Comparison of ENCODE assay signal across 20 cellular contexts in the genomic region with DNA sequence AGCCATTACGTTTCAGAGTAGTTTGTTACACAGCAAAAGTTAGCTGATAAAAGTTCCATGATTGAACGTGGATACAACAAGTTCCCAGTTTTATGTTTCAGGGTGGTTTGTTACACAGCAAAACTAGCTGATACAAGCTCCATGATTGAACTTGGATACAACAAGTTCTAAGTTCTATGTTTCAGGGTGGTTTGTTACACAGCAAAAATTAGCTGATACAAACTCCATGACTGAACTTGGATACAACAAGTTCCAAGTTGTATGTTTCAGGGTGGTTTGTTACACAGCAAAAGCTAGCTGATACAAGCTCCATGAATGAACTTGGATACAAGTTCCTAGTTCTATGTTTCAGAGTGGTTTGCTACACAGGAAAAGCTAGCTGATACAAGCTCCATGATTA. TPM values are rescaled to one million over a fixed set of nuclear protein-coding genes. Genes with fewer than 3 reads are reported as not detected.
A peak's percentile ranks its signal among the peaks of the same experiment; 100 is the strongest.
DNase-seq lines count a peak whose midpoint lies in the region; ATAC-seq, FAIRE-seq and TF ChIP-seq lines count a peak whose summit lies in the region.
"Had no signal": no experiment of that assay in that cellular context is flagged by ENCODE, and none has a peak within 500 bp of the region (broad histone marks: within the 10 kb centered on the region; RNA-seq: fewer than 3 reads in every experiment).

No MANE protein-coding gene starts in this region.

- H3K79me2 ChIP-seq in HepG2 (ENCODE audit: insufficient read depth, low read length): peaks cover 53% of the 10 kb centered on the region
- no peaks in the 10 kb centered on the region for H3K79me2 ChIP-seq in K562 (ENCODE audit: control insufficient read depth, insufficient read depth, low read length)

- H3K9me3 ChIP-seq in HepG2 (ENCODE audit: low read length) (peaks cover 9% of the 10 kb centered on the region; the same call in 1 of the 2 replicates), right lobe of liver (no peaks in the 10 kb centered on the region), K562 (replicated peaks; ENCODE audit: control insufficient read depth, insufficient read depth, low read depth, low read length) (0 out of 2 replicates have a peak, but pooled peaks cover 2% of the 10 kb centered on the region), testis (no peaks in the 10 kb centered on the region)

- no peaks in the 10 kb centered on the region for H3K36me3 Mint-ChIP-seq in immature natural killer cell
- H3K36me3 Mint-ChIP-seq: CD8-positive, alpha-beta T cell had no signal

- no peaks in the 10 kb centered on the region for H3K27me3 ChIP-seq in HepG2 (ENCODE audit: control insufficient read depth in 1 of 2, insufficient read depth in 2 of 2, low read length in 2 of 2)
- H3K27me3 ChIP-seq in right lobe of liver: no peaks in the 10 kb centered on the region
- H3K27me3 ChIP-seq in K562 (ENCODE audit: control insufficient read depth in 2 of 2, insufficient read depth in 2 of 2, low read length in 2 of 2): peaks cover 0 to 6% of the 10 kb centered on the region in 2 experiments; a peak in 1 of 5 replicates
- no peaks in the 10 kb centered on the region for H3K27me3 ChIP-seq in testis

- peaks cover 0 to 3% (median 0%) of the 10 kb centered on the region in 3 donors for H3K27me3 Mint-ChIP-seq in immature natural killer cell (ENCODE audit: low read depth in 3 of 3)

- no peak for ATAC-seq in HepG2
- ATAC-seq in right lobe of liver: no peak
- no peak for ATAC-seq in K562
- ATAC-seq in HG03571 (IDR thresholded peaks at IDR 0.05; ENCODE audit: unreplicated experiment): no peak
- ATAC-seq: CD8-positive, alpha-beta T cell had no signal

- H2AFZ ChIP-seq in HepG2 (ENCODE audit: low read length) (no peak overlapping the region), K562 (ENCODE audit: low read depth, low read length) (no peak overlapping the region)

- H3K4me3 Mint-ChIP-seq in immature natural killer cell: no peak overlapping the region
- H3K4me3 Mint-ChIP-seq: CD8-positive, alpha-beta T cell had no signal

- POLR2A ChIA-PET in HepG2 (lab: Yijun Ruan, JAX): no interaction called here
- POLR2A ChIA-PET in K562 (lab: Yijun Ruan, JAX): interaction anchor here (1.5 kb wide), 1 partner anchor 9 kb away, joined by 4 read pairs; no protein-coding TSS in a partner anchor

- TF ChIP-seq CTCF in HepG2 (CRISPR knock-in tag; IDR thresholded peaks at IDR 0.05) (no peak), right lobe of liver (IDR thresholded peaks at IDR 0.05) (no peak), K562 (IDR thresholded peaks at IDR 0.05 in 2 of 3, conservative IDR thresholded peaks at IDR 0.05 in 1 of 3; ENCODE audit: insufficient read depth in 2 of 3, low read depth in 1 of 3, low read length in 3 of 3) (no peak), testis (IDR thresholded peaks at IDR 0.05) (no peak)

- H3K4me1 ChIP-seq in HepG2 (ENCODE audit: insufficient read depth, low read length) (no peaks in the 10 kb centered on the region), right lobe of liver (peaks cover 0 to 3% (median 0%) of the 10 kb centered on the region in 4 donors), K562 (replicated peaks in 1 of 2; ENCODE audit: control insufficient read depth in 2 of 2, insufficient read depth in 2 of 2, low read length in 2 of 2) (no peaks in the 10 kb centered on the region), testis (peaks cover 26% of the 10 kb centered on the region)

- TF ChIP-seq POLR2A in HepG2 (IDR thresholded peaks at IDR 0.05; ENCODE audit: insufficient read depth in 1 of 2, low read depth in 2 of 2, low read length in 2 of 2) (no peak), right lobe of liver (IDR thresholded peaks at IDR 0.05) (no peak), K562 (conservative IDR thresholded peaks at IDR 0.05) (no peak), testis (IDR thresholded peaks at IDR 0.05) (no peak)

- no peak for TF ChIP-seq EP300 in HepG2 (IDR thresholded peaks at IDR 0.05; ENCODE audit: low read depth in 2 of 2, low read length in 2 of 2)
- TF ChIP-seq EP300 in HepG2 (CRISPR knock-in tag; IDR thresholded peaks at IDR 0.05; ENCODE audit: borderline replicate concordance): no peak
- TF ChIP-seq EP300 in K562 (IDR thresholded peaks at IDR 0.05; ENCODE audit: low read length): no peak

- in situ Hi-C loops in HepG2 (cut with HindIII; ENCODE audit: extremely low pct_ligation_motif_present, low pct_unique_long_range_greater_than_20kb): no loop called here
- in situ Hi-C loops in K562 (cut with MboI): no loop called here

- no peaks in the 10 kb centered on the region for H3K9me3 Mint-ChIP-seq in immature natural killer cell
- H3K9me3 Mint-ChIP-seq: CD8-positive, alpha-beta T cell had no signal

- H3K4me2 ChIP-seq in HepG2 (ENCODE audit: low read depth, low read length) (no peak overlapping the region), K562 (ENCODE audit: insufficient read depth, low read length) (no peak overlapping the region)

- DNase-seq in HepG2 (ENCODE audit: low spot score) (no peak), right lobe of liver (no peak), K562 (ENCODE audit: extremely low read depth in 1 of 4, low spot score in 3 of 4) (no peak), testis (no peak), immature natural killer cell (no peak)
- DNase-seq in activated CD4-positive, alpha-beta T cell treated with anti-CD3 and anti-CD28 coated beads, Interleukin-2, amount 50 U/mL, for 4 hours: no peak
- DNase-seq in activated T-cell treated with anti-CD3 and anti-CD28 coated beads, Interleukin-2, amount 50 U/mL, for 48 hours: no peak
- DNase-seq: 8988T; CD8-positive, alpha-beta T cell; DMS53; EL; H7; KBM-7; NCI-H1105 treated with DMSO at 0.1 percent for 48 hours; NCI-H1694; NCI-H2107; NCI-H510A treated with DMSO at 0.1 percent for 48 hours; NCI-H774; Right ventricle myocardium superior had no signal

- BruUV-seq in HepG2 (replicated peaks; lab: Mats Ljungman, UMichigan) (no TSS peak), K562 (replicated peaks; lab: Mats Ljungman, UMichigan) (no TSS peak)

- no peak overlapping the region for H3K27ac ChIP-seq in HepG2 (ENCODE audit: extremely low read length, insufficient read depth, low read length)
- H3K27ac ChIP-seq in right lobe of liver: no peak overlapping the region
- H3K27ac ChIP-seq in K562 (ENCODE audit: extremely low read depth, low read depth, low read length): no peak overlapping the region
- H3K27ac ChIP-seq in testis: peak overlapping the region; percentile 78 to 85

- CTCF ChIA-PET in HepG2 (lab: Yijun Ruan, JAX; ENCODE audit: low intra/inter-chr PET ratio, low total read pairs): no interaction called here
- CTCF ChIA-PET in K562 (lab: Yijun Ruan, JAX; ENCODE audit: low intra/inter-chr PET ratio): no interaction called here

- intact Hi-C loops in HepG2 (cut with micrococcal nuclease; ENCODE audit: unreplicated experiment) (no loop called here), right lobe of liver (cut with DNase I) (no loop called here), K562 (cut with micrococcal nuclease) (no loop called here), testis (cut with DNase I; ENCODE audit: low total_unique reads) (no loop called here)

- FAIRE-seq in HepG2 (lab: Jason Lieb, UNC) (no peak), K562 (lab: Jason Lieb, UNC) (no peak)

- WGBS in HepG2 (ENCODE audit: low lambda C conversion rate): 100% methylated on average over 2 of the region's 2 CpGs
- WGBS in right lobe of liver (ENCODE audit: insufficient coverage, low coverage, low lambda C conversion rate, missing lambda C conversion rate): 90% methylated on average over 2 of the region's 2 CpGs
- 0% methylated on average over 2 of the region's 2 CpGs for WGBS in K562 (ENCODE audit: insufficient coverage, low coverage, missing lambda C conversion rate)
- WGBS in testis, 2 donors: 75 to 83% methylated on average over 2 of the region's 2 CpGs

- H3K4me1 Mint-ChIP-seq in immature natural killer cell: no peaks in the 10 kb centered on the region

- TF ChIP-seq RAD21 in HepG2 (CRISPR knock-in tag; IDR thresholded peaks at IDR 0.05): no peak
- no peak for TF ChIP-seq RAD21 in K562 (CRISPR knock-in tag; conservative IDR thresholded peaks at IDR 0.05 in 1 of 2, IDR thresholded peaks at IDR 0.05 in 1 of 2)

- H3K9ac ChIP-seq in HepG2 (ENCODE audit: insufficient read depth, low read depth, low read length): no peak overlapping the region
- no peak overlapping the region for H3K9ac ChIP-seq in K562 (ENCODE audit: insufficient read depth in 1 of 2, low read depth in 2 of 2, low read length in 2 of 2)

- H3K9me1 ChIP-seq in K562 (ENCODE audit: control insufficient read depth, insufficient read depth, low read length): no peaks in the 10 kb centered on the region

- H3K36me3 ChIP-seq in HepG2 (replicated peaks in 1 of 2; ENCODE audit: control insufficient read depth in 1 of 2, insufficient read depth in 2 of 2, low read length in 2 of 2): peaks cover 3 to 10% of the 10 kb centered on the region in 2 experiments; a peak in 2 of 5 replicates
- H3K36me3 ChIP-seq in right lobe of liver: no peaks in the 10 kb centered on the region
- no peaks in the 10 kb centered on the region for H3K36me3 ChIP-seq in K562 (ENCODE audit: control insufficient read depth, insufficient read depth, low read length)
- no peaks in the 10 kb centered on the region for H3K36me3 ChIP-seq in testis (ENCODE audit: low read depth, missing control alignments)

- H3K27ac Mint-ChIP-seq in immature natural killer cell: no peak overlapping the region
- H3K27ac Mint-ChIP-seq: CD8-positive, alpha-beta T cell had no signal

- H4K20me1 ChIP-seq in HepG2 (ENCODE audit: insufficient read depth, low read length) (peaks cover 12% of the 10 kb centered on the region), K562 (replicated peaks; ENCODE audit: control insufficient read depth, insufficient read depth, low read length) (no peaks in the 10 kb centered on the region)

- H3K4me3 ChIP-seq in HepG2 (replicated peaks in 1 of 3; ENCODE audit: insufficient read depth in 1 of 3, low read depth in 2 of 3, low read length in 3 of 3): no peak overlapping the region
- no peak overlapping the region for H3K4me3 ChIP-seq in right lobe of liver
- H3K4me3 ChIP-seq in K562: no peak overlapping the region
- no peak overlapping the region for H3K4me3 ChIP-seq in testis

RNA-seq across cellular contexts. Expression of gene INSR, which starts 47.6 kb away (rescaled TPM):
- 13.6 and 24.2 TPM in 2 replicates for total RNA-seq in HepG2 (2016; rRNA removed; fragmentation: Illumina TruSeq; extraction: Trizol)
- 3.7 and 4.3 TPM in 2 replicates for total RNA-seq in HepG2 (2016; cell fraction: cytosol; rRNA removed; fragmentation: Illumina TruSeq; extraction: Trizol; ENCODE audit: low read depth)
- 10.6 and 24.2 TPM in 2 replicates for total RNA-seq in HepG2 (2016; cell fraction: insoluble cytoplasmic fraction; rRNA removed; fragmentation: Illumina TruSeq; extraction: Trizol)
- total RNA-seq in HepG2 (2016; cell fraction: membrane; rRNA removed; fragmentation: Illumina TruSeq; extraction: Trizol): 5.3 and 5.7 TPM in 2 replicates
- total RNA-seq in HepG2 (2016; cell fraction: nucleus; rRNA removed; fragmentation: Illumina TruSeq; extraction: Trizol): 32.3 TPM in 2 replicates
- 25.7 and 29.8 TPM in 2 replicates for polyA plus RNA-seq in HepG2 (2011; rRNA removed)
- polyA plus RNA-seq in HepG2 (2011; cell fraction: cytosol; rRNA removed): 12.7 and 15.7 TPM in 2 replicates
- 46.8 and 48.9 TPM in 2 replicates for polyA plus RNA-seq in HepG2 (2011; cell fraction: nucleus; rRNA removed)
- 33.3 and 35.1 TPM in 2 replicates for polyA plus RNA-seq in HepG2 (2012)
- polyA plus RNA-seq in HepG2 (2016; cell fraction: cytosol; fragmentation: Illumina TruSeq; extraction: Trizol; ENCODE audit: low read depth): 0.49 and 0.50 TPM in 2 replicates
- polyA plus RNA-seq in HepG2 (2016; cell fraction: insoluble cytoplasmic fraction; fragmentation: Illumina TruSeq; extraction: Trizol; ENCODE audit: low read depth): 5.1 and 6.7 TPM in 2 replicates
- 1.0 and 1.2 TPM in 2 replicates for polyA plus RNA-seq in HepG2 (2016; cell fraction: membrane; fragmentation: Illumina TruSeq; extraction: Trizol; ENCODE audit: low read depth)
- 27.7 and 30.4 TPM in 2 replicates for polyA plus RNA-seq in HepG2 (2016; cell fraction: nucleus; fragmentation: Illumina TruSeq; extraction: Trizol; ENCODE audit: insufficient read depth, low read depth)
- 33.9 and 244 TPM in 2 replicates for polyA minus RNA-seq in HepG2 (2011; rRNA and poly(A)+ RNA removed; ENCODE audit: low replicate concordance)
- polyA minus RNA-seq in HepG2 (2011; cell fraction: cytosol; rRNA and poly(A)+ RNA removed): 55.0 and 72.8 TPM in 2 replicates
- 105 and 154 TPM in 2 replicates for polyA minus RNA-seq in HepG2 (2011; cell fraction: nucleus; rRNA and poly(A)+ RNA removed)
- 100 to 1,000 TPM in 4 of 6 experiments, 10 to 100 TPM in 2; 82.7 to 121 (median 106) TPM for total RNA-seq in right lobe of liver
- 5.3 and 10.3 TPM in 2 replicates for total RNA-seq in K562 (2011; cell fraction: chromatin; rRNA removed; ENCODE audit: low replicate concordance)
- 7.0 and 8.5 TPM in 2 replicates for total RNA-seq in K562 (2011; cell fraction: nucleolus; rRNA removed)
- 5.2 and 5.3 TPM in 2 replicates for total RNA-seq in K562 (2011; cell fraction: nucleoplasm; rRNA removed)
- total RNA-seq in K562 (2014; rRNA removed): 0.41 and 0.94 TPM in 2 replicates
- 0.29 and 0.57 TPM in 2 replicates for total RNA-seq in K562 (2014; rRNA removed; fragmentation: Illumina TruSeq; extraction: Trizol)
- total RNA-seq in K562 (2015; rRNA removed; fragmentation: Illumina TruSeq; extraction: Trizol): 0.11 and 0.57 TPM in 2 replicates
- 0.69 and 0.94 TPM in 2 replicates for total RNA-seq in K562 (2021)
- 0.60 and 0.83 TPM in 2 replicates for polyA plus RNA-seq in K562 (2011; rRNA removed)
- 0.68 and 0.82 TPM in 2 replicates for polyA plus RNA-seq in K562 (2011; cell fraction: cytosol; rRNA removed)
- polyA plus RNA-seq in K562 (2011; cell fraction: nucleus; rRNA removed): 0.72 and 1.2 TPM in 2 replicates
- 0.26 and 1.1 TPM in 2 replicates for polyA plus RNA-seq in K562 (2012)
- 0.43 and 0.79 TPM in 2 replicates for polyA plus RNA-seq in K562 (2014; fragmentation: Illumina TruSeq; extraction: Trizol)
- under 1 TPM; 0.04 to 0.07 TPM for polyA plus RNA-seq in K562 (2014; fragmentation: Nextera tagmentation; extraction: Ambion mirVana)
- polyA plus RNA-seq in K562 (2014; rRNA removed): 0.42 and 0.88 TPM in 2 replicates
- polyA minus RNA-seq in K562 (2011; rRNA and poly(A)+ RNA removed): 3.1 and 3.3 TPM in 2 replicates
- 0.76 and 1.2 TPM in 2 replicates for polyA minus RNA-seq in K562 (2011; cell fraction: cytosol; rRNA and poly(A)+ RNA removed)
- polyA minus RNA-seq in K562 (2011; cell fraction: nucleus; rRNA and poly(A)+ RNA removed): 1.8 and 2.1 TPM in 2 replicates
- 10 to 100 TPM; 85.1 to 96.5 TPM for total RNA-seq in testis
- polyA plus RNA-seq in testis (ENCODE audit: insufficient read depth, low read depth, low replicate concordance): 9.3 TPM
- under 1 TPM; 0.03 to 0.29 (median 0.04) TPM for polyA plus RNA-seq in immature natural killer cell

Comparison
In these comparisons a context has a peak if more than half of its experiments do, and no peak if none do; other contexts are left out.
1. H3K27ac ChIP-seq: peak in testis (2 of 2); none in HepG2 (single experiment), right lobe of liver (0 of 3) and K562 (single experiment).
2. Of the 241 proteins assayed by ChIP-seq in both HepG2 and K562: peak only in HepG2: CHD4; only in K562: HDAC2; in both: none; in neither: 237; mixed calls (peak in some experiments, not most) for 2.